ENCODE assay signal across 11 cellular contexts in genomic region chr14:54532111-54533012, GRCh38. TPM values are rescaled to one million over a fixed set of nuclear protein-coding genes. Genes with fewer than 3 reads are reported as not detected.
DNase-seq lines count a peak whose midpoint lies in the region; ATAC-seq and TF ChIP-seq lines count a peak whose summit lies in the region.
"Had no signal": no experiment of that assay in that cellular context is flagged by ENCODE, and none has a peak within 500 bp of the region (broad histone marks: within the 10 kb centered on the region; RNA-seq: fewer than 3 reads in every experiment).

No MANE protein-coding gene starts in this region.

- H3K27me3 Mint-ChIP-seq in immature natural killer cell (ENCODE audit: low read depth in 3 of 3), result no peaks in the 10 kb centered on the region
- H3K27me3 Mint-ChIP-seq: activated T-cell treated with anti-CD3 and anti-CD28 coated beads, Interleukin-2, amount 50 U/mL, for 24 hours had no signal

- H3K27ac ChIP-seq in neuronal stem cell (replicated peaks; ENCODE audit: low read length), result peak overlapping the region; percentile 58
- H3K27ac ChIP-seq: neutrophil had no signal

- peak overlapping the region; percentile 6 for H2AFZ ChIP-seq in neuronal stem cell (ENCODE audit: low read length)

- no peak for TF ChIP-seq CTCF in lower leg skin (IDR thresholded peaks at IDR 0.05)

- H3K27ac Mint-ChIP-seq in immature natural killer cell, result peak overlapping the region in 1 of 6 donors; percentile 27
- H3K27ac Mint-ChIP-seq: activated T-cell treated with anti-CD3 and anti-CD28 coated beads, Interleukin-2, amount 50 U/mL, for 24 hours had no signal

- H4K8ac ChIP-seq in neuronal stem cell (ENCODE audit: low read depth, low read length), result no peak overlapping the region

- no peaks in the 10 kb centered on the region for H3K27me3 ChIP-seq in neuronal stem cell (ENCODE audit: control insufficient read depth in 3 of 3, insufficient read depth in 3 of 3, low read depth in 1 of 3, low read length in 3 of 3)
- H3K27me3 ChIP-seq: neutrophil had no signal

- peaks cover 3 to 8% of the 10 kb centered on the region in 2 donors for H3K4me1 ChIP-seq in neuronal stem cell (ENCODE audit: control insufficient read depth in 2 of 2, insufficient read depth in 1 of 2, low read depth in 1 of 2, low read length in 2 of 2)

- peak overlapping the region; percentile 30 for H3K4me2 ChIP-seq in neuronal stem cell (ENCODE audit: insufficient read depth, low read length, poor library complexity, severe bottlenecking)

- H3K4ac ChIP-seq in neuronal stem cell (ENCODE audit: low read length), result no peak overlapping the region

- peaks cover 20 to 25% (median 23%) of the 10 kb centered on the region in 3 donors for H3K36me3 Mint-ChIP-seq in immature natural killer cell

- no peak overlapping the region for H3K14ac ChIP-seq in neuronal stem cell (ENCODE audit: low read length)

- no peak overlapping the region for H2BK15ac ChIP-seq in neuronal stem cell (ENCODE audit: low read length)

- WGBS in neuronal stem cell (ENCODE audit: extremely low coverage in 2 of 2, insufficient read length in 2 of 2, insufficient replicate concordance in 1 of 2), 2 donors, result no CpG with 5 or more reads among the region's 3 CpGs
- WGBS in lower leg skin, 2 donors, result 92 to 98% methylated on average over 3 of the region's 3 CpGs

- no peak overlapping the region for H3K4me3 Mint-ChIP-seq in immature natural killer cell
- H3K4me3 Mint-ChIP-seq: activated T-cell treated with anti-CD3 and anti-CD28 coated beads, Interleukin-2, amount 50 U/mL, for 24 hours had no signal

- no peak overlapping the region for H2BK12ac ChIP-seq in neuronal stem cell (ENCODE audit: low read length)

- no peak for TF ChIP-seq POLR2A in lower leg skin (IDR thresholded peaks at IDR 0.05)

- H2AK5ac ChIP-seq in neuronal stem cell (ENCODE audit: low read depth, low read length), result no peak overlapping the region

- no peak overlapping the region for H2BK5ac ChIP-seq in neuronal stem cell (ENCODE audit: low read length)

- H4K91ac ChIP-seq in neuronal stem cell (ENCODE audit: low read depth, low read length, poor library complexity), result no peak overlapping the region

- H2BK120ac ChIP-seq in neuronal stem cell (ENCODE audit: low read depth, low read length), result no peak overlapping the region

- no peaks in the 10 kb centered on the region for H3K9me3 Mint-ChIP-seq in immature natural killer cell
- H3K9me3 Mint-ChIP-seq: activated T-cell treated with anti-CD3 and anti-CD28 coated beads, Interleukin-2, amount 50 U/mL, for 24 hours had no signal

- peak overlapping the region; percentile 45 for H3K18ac ChIP-seq in neuronal stem cell (ENCODE audit: low read length)

- intact Hi-C loops in lower leg skin (cut with DNase I; ENCODE audit: low total_unique reads), result no loop called here

- peak; percentile 77 for ATAC-seq in GM19025 (IDR thresholded peaks at IDR 0.05; ENCODE audit: low read depth, unreplicated experiment)
- ATAC-seq in HG02571 (IDR thresholded peaks at IDR 0.05; ENCODE audit: unreplicated experiment), result peak; percentile 74
- ATAC-seq in HG03469 (IDR thresholded peaks at IDR 0.05; ENCODE audit: unreplicated experiment), result peak; percentile 91

- peaks cover 4 to 31% of the 10 kb centered on the region in 2 donors for H3K36me3 ChIP-seq in neuronal stem cell (replicated peaks in 1 of 2; ENCODE audit: control insufficient read depth in 2 of 2, insufficient read depth in 2 of 2, low read length in 2 of 2)

- H3K9me3 ChIP-seq in neuronal stem cell (replicated peaks in 1 of 2; ENCODE audit: control insufficient read depth in 2 of 2, insufficient read depth in 1 of 2, low read depth in 1 of 2, low read length in 2 of 2), result peaks cover 0 to 2% of the 10 kb centered on the region in 2 donors
- H3K9me3 ChIP-seq: neutrophil had no signal

- H3K23ac ChIP-seq in neuronal stem cell (ENCODE audit: low read depth, low read length, poor library complexity), result no peak overlapping the region

- H3K4me3 ChIP-seq in neuronal stem cell (ENCODE audit: low read length in 2 of 2) (no peak overlapping the region), lower leg skin (ENCODE audit: low read depth, poor library complexity, severe bottlenecking) (no peak overlapping the region)

- H3K79me1 ChIP-seq in neuronal stem cell (ENCODE audit: low read depth, low read length), result no peaks in the 10 kb centered on the region

- no peak overlapping the region for H3K9ac ChIP-seq in neuronal stem cell (ENCODE audit: low read depth, low read length, poor library complexity)

- no peak for DNase-seq in neuronal stem cell (ENCODE audit: low spot score)
- DNase-seq in lower leg skin (ENCODE audit: low spot score in 2 of 2), result no peak
- no peak for DNase-seq in NCI-H2196 treated with DMSO at 0.1 percent for 48 hours (lab: John Stamatoyannopoulos, UW; ENCODE audit: unreplicated experiment)
- no peak for DNase-seq in immature natural killer cell
- DNase-seq: activated T-cell treated with anti-CD3 and anti-CD28 coated beads, Interleukin-2, amount 50 U/mL, for 24 hours; DMS79 treated with DMSO at 0.1 percent for 48 hours; NCI-H226 had no signal

- H3K4me1 Mint-ChIP-seq in immature natural killer cell, result no peaks in the 10 kb centered on the region

RNA-seq across cellular contexts. Expression of gene CGRRF1, which starts 22.7 kb away (rescaled TPM):
- polyA plus RNA-seq in neuronal stem cell (2013, experiment 1 of 2), result 18.5 TPM
- 20.2 TPM for polyA plus RNA-seq in neuronal stem cell (2013, experiment 2 of 2)
- 10 to 100 TPM in 2 of 4 donors, 1 to 10 TPM in 2; 5.7 to 14.0 (median 10.2) TPM for total RNA-seq in lower leg skin
- polyA plus RNA-seq in immature natural killer cell, result 10 to 100 TPM; 22.4 to 36.0 (median 27.5) TPM

RNA-seq across cellular contexts. Expression of gene SAMD4A, which starts 34.6 kb away (rescaled TPM):
- 5.1 TPM for polyA plus RNA-seq in neuronal stem cell (2013, experiment 1 of 2)
- polyA plus RNA-seq in neuronal stem cell (2013, experiment 2 of 2), result 6.0 TPM
- total RNA-seq in lower leg skin, result 10 to 100 TPM in 3 of 4 donors, 1 to 10 TPM in 1; 7.9 to 18.7 (median 14.4) TPM
- not detected for polyA plus RNA-seq in immature natural killer cell

RNA-seq across cellular contexts. Expression of gene GMFB, which starts 43.6 kb away (rescaled TPM):
- 54.7 TPM for polyA plus RNA-seq in neuronal stem cell (2013, experiment 1 of 2)
- 55.2 TPM for polyA plus RNA-seq in neuronal stem cell (2013, experiment 2 of 2)
- 10 to 100 TPM; 15.9 to 23.0 (median 19.1) TPM for total RNA-seq in lower leg skin
- 10 to 100 TPM; 17.9 to 29.1 (median 28.0) TPM for polyA plus RNA-seq in immature natural killer cell
